Comparison of ENCODE assay signal across 15 cellular contexts in genomic region chr12:63753743-63754142, GRCh38. TPM values are rescaled to one million over a fixed set of nuclear protein-coding genes. Genes with fewer than 3 reads are reported as not detected.
A peak's percentile ranks its signal among the peaks of the same experiment; 100 is the strongest.
DNase-seq lines count a peak whose midpoint lies in the region; ATAC-seq and TF ChIP-seq lines count a peak whose summit lies in the region.
"Had no signal": no experiment of that assay in that cellular context is flagged by ENCODE, and none has a peak within 500 bp of the region (broad histone marks: within the 10 kb centered on the region; RNA-seq: fewer than 3 reads in every experiment).

No MANE protein-coding gene starts in this region.

- H3F3A ChIP-seq in neural progenitor cell (ENCODE audit: low read depth) = no peaks in the 10 kb centered on the region

- H3K9ac ChIP-seq in neural progenitor cell = no peak overlapping the region

- H3K27ac ChIP-seq in neural progenitor cell (no peak overlapping the region), spleen (no peak overlapping the region)
- H3K27ac ChIP-seq: stomach had no signal

- no peak overlapping the region for H3K4me3 Mint-ChIP-seq in neural progenitor cell
- H3K4me3 Mint-ChIP-seq: memory B cell had no signal

- H3K4me3 ChIP-seq in cardiac fibroblast (replicated peaks in 1 of 2; ENCODE audit: low read depth in 2 of 2, low read length in 2 of 2) (no peak overlapping the region), neural progenitor cell (no peak overlapping the region), spleen (no peak overlapping the region)
- H3K4me3 ChIP-seq: stomach had no signal

- H3K36me3 ChIP-seq in neural progenitor cell (no peaks in the 10 kb centered on the region), spleen (no peaks in the 10 kb centered on the region)
- H3K36me3 ChIP-seq: stomach had no signal

- H3K4me1 Mint-ChIP-seq in neural progenitor cell = peaks cover 9% of the 10 kb centered on the region
- H3K4me1 Mint-ChIP-seq: memory B cell had no signal

- peak; percentile 1 to 2 for DNase-seq in NCI-H524 (lab: John Stamatoyannopoulos, UW)
- no peak for DNase-seq in NCI-H524 treated with DMSO at 0.1 percent for 48 hours (lab: John Stamatoyannopoulos, UW)
- peak; percentile 10 to 15 for DNase-seq in Kasumi-1 (lab: John Stamatoyannopoulos, UW)
- DNase-seq in cardiac fibroblast (ENCODE audit: low read depth in 2 of 2) = peak in 1 of 2 donors; percentile 7
- no peak for DNase-seq in neural progenitor cell (ENCODE audit: low spot score)
- DNase-seq in medulla oblongata (ENCODE audit: extremely low spot score) = no peak
- DNase-seq in spleen = no peak
- DNase-seq: COR-L47, glutamatergic neuron, NCI-H1930, retina, stomach had no signal

- ATAC-seq in GM18870 (IDR thresholded peaks at IDR 0.05; ENCODE audit: unreplicated experiment) = no peak

- H3K4me2 ChIP-seq in neural progenitor cell = no peak overlapping the region

- H3K27me3 Mint-ChIP-seq in neural progenitor cell (ENCODE audit: insufficient read depth, low read depth) = peaks cover 2% of the 10 kb centered on the region

- H4K20me1 ChIP-seq in neural progenitor cell (ENCODE audit: low read depth) = no peaks in the 10 kb centered on the region

- TF ChIP-seq POLR2A in spleen (IDR thresholded peaks at IDR 0.05) = no peak

- no peak overlapping the region for H3K27ac Mint-ChIP-seq in neural progenitor cell
- H3K27ac Mint-ChIP-seq: activated T-helper 2 cell treated with anti-CD3 and anti-CD28 coated beads, Interferon-gamma antibody, Interleukin-2, Interleukin-4, amounts not matched to agents 10 μg/mL and 5 μg/mL and 100 μg/mL, durations not matched to agents 14 hours and 24 hours and 36 hours; memory B cell had no signal

- intact Hi-C loops in spleen (cut with DNase I; ENCODE audit: low total_unique reads) = no loop called here

- H3K9me3 ChIP-seq in neural progenitor cell (ENCODE audit: low read depth) (no peaks in the 10 kb centered on the region), spleen (no peaks in the 10 kb centered on the region)
- H3K9me3 ChIP-seq: stomach had no signal

- no peaks in the 10 kb centered on the region for H3K9me3 Mint-ChIP-seq in neural progenitor cell
- H3K9me3 Mint-ChIP-seq: activated T-helper 2 cell treated with anti-CD3 and anti-CD28 coated beads, Interferon-gamma antibody, Interleukin-2, Interleukin-4, amounts not matched to agents 10 μg/mL and 5 μg/mL and 100 μg/mL, durations not matched to agents 14 hours and 24 hours and 36 hours; memory B cell had no signal

- H3K27me3 ChIP-seq in neural progenitor cell (no peaks in the 10 kb centered on the region), spleen (replicated peaks in 1 of 7) (peaks cover 0 to 8% (median 0%) of the 10 kb centered on the region in 7 donors)
- H3K27me3 ChIP-seq: stomach had no signal

- H3K79me2 ChIP-seq in neural progenitor cell (ENCODE audit: low read depth) = no peaks in the 10 kb centered on the region

- H2AFZ ChIP-seq in neural progenitor cell (replicated peaks) = no peak overlapping the region

- TF ChIP-seq CTCF in cardiac fibroblast (IDR thresholded peaks at IDR 0.05; ENCODE audit: low read depth, low read length) (peak; percentile 26), neural progenitor cell (IDR thresholded peaks at IDR 0.05) (peak; percentile 8), spleen (IDR thresholded peaks at IDR 0.05 in 8 of 11, conservative IDR thresholded peaks at IDR 0.05 in 3 of 11) (no peak)

- H3K36me3 Mint-ChIP-seq in neural progenitor cell = no peaks in the 10 kb centered on the region
- H3K36me3 Mint-ChIP-seq: memory B cell had no signal

- H3K4me1 ChIP-seq in neural progenitor cell (no peaks in the 10 kb centered on the region), spleen (no peaks in the 10 kb centered on the region)
- H3K4me1 ChIP-seq: stomach had no signal

RNA-seq across cellular contexts. Expression of gene RXYLT1, which starts 26.0 kb away (rescaled TPM):
- total RNA-seq in neural progenitor cell (ENCODE audit: low replicate concordance) (9.4 and 10.8 TPM in 2 replicates), spleen (10 to 100 TPM; 14.6 to 23.0 (median 17.4) TPM)
- 10 to 100 TPM in 2 of 3 donors, 1 to 10 TPM in 1; 9.2 to 11.8 (median 10.5) TPM for polyA plus RNA-seq in spleen

Comparison
In these comparisons a context has a peak if more than half of its experiments do, and no peak if none do; other contexts are left out.
1. DNase-seq: peak in NCI-H524 (2 of 2) and Kasumi-1 (2 of 2); none in NCI-H524 treated with DMSO at 0.1 percent for 48 hours (single experiment), neural progenitor cell (single experiment), medulla oblongata (single experiment) and spleen (single experiment).
2. CTCF ChIP-seq: peak in cardiac fibroblast (single experiment) and neural progenitor cell (single experiment); none in spleen (0 of 11).